Comparison of ENCODE assay signal across 19 cellular contexts in genomic region chr3:179555604-179556003, GRCh38. TPM values are rescaled to one million over a fixed set of nuclear protein-coding genes. Genes with fewer than 3 reads are reported as not detected.
DNase-seq lines count a peak whose midpoint lies in the region; ATAC-seq, FAIRE-seq and TF ChIP-seq lines count a peak whose summit lies in the region.
"Had no signal": no experiment of that assay in that cellular context is flagged by ENCODE, and none has a peak within 500 bp of the region (broad histone marks: within the 10 kb centered on the region; RNA-seq: fewer than 3 reads in every experiment).

No MANE protein-coding gene starts in this region.

- ATAC-seq in activated CD4-positive, alpha-beta T cell treated with anti-CD3 and anti-CD28 coated beads for 36 hours, result no peak
- ATAC-seq in natural killer cell, result no peak
- ATAC-seq: CD8-positive, alpha-beta T cell had no signal

- TF ChIP-seq EP300 in H1 (IDR thresholded peaks at IDR 0.05; ENCODE audit: borderline replicate concordance in 1 of 2, low read depth in 2 of 2, low read length in 2 of 2), result no peak

- CTCF ChIA-PET in activated CD4-positive, alpha-beta T cell treated with anti-CD3 and anti-CD28 coated beads for 36 hours (lab: Charles Lee), result interaction anchor here (0.6 kb wide), 1 partner anchor 389 kb away, joined by 3 read pairs; no protein-coding TSS in a partner anchor
- CTCF ChIA-PET in H1 (lab: Charles Lee; ENCODE audit: partially characterized antibody), result interaction anchor here (0.7 to 3.3 kb wide), 2 partner anchors 13 to 144 kb away, joined by 3 to 12 read pairs; no protein-coding TSS in a partner anchor

- no peak overlapping the region for H4K91ac ChIP-seq in H1 (replicated peaks; ENCODE audit: insufficient read length, low read length)

- whole genome bisulfite sequencing in H1 (ENCODE audit: extremely low coverage in 1 of 2, insufficient coverage in 1 of 2, insufficient read length in 1 of 2, insufficient replicate concordance in 2 of 2, low coverage in 1 of 2, low lambda C conversion rate in 2 of 2, missing lambda C conversion rate in 1 of 2), 2 experiments, result 87% methylated on average over 1 of the region's 1 CpG; no CpG with 5 or more reads in 1 of the 2 experiments

- peaks cover 3% of the 10 kb centered on the region for H3F3A ChIP-seq in neural progenitor cell (ENCODE audit: low read depth)

- H3K4me3 ChIP-seq in H1 (ENCODE audit: extremely low read depth in 1 of 4, insufficient read depth in 2 of 4, low read depth in 3 of 4, low read length in 4 of 4) (no peak overlapping the region), neural progenitor cell (no peak overlapping the region)

- no peaks in the 10 kb centered on the region for H3K36me3 Mint-ChIP-seq in activated CD4-positive, alpha-beta T cell treated with anti-CD3 and anti-CD28 coated beads, Interleukin-2, amount 10 ng/mL, durations not matched to agents 24 days and 14 days (ENCODE audit: low read depth)
- H3K36me3 Mint-ChIP-seq in activated CD4-positive, alpha-beta T cell treated with anti-CD3 and anti-CD28 coated beads for 36 hours (ENCODE audit: low read depth), result no peaks in the 10 kb centered on the region
- H3K36me3 Mint-ChIP-seq in neural progenitor cell, result peaks cover 1% of the 10 kb centered on the region
- H3K36me3 Mint-ChIP-seq in natural killer cell, result no peaks in the 10 kb centered on the region
- H3K36me3 Mint-ChIP-seq: CD14-positive monocyte; CD8-positive, alpha-beta T cell had no signal

- no peak overlapping the region for H2BK5ac ChIP-seq in H1 (ENCODE audit: low read depth, low read length)

- no peak for TF ChIP-seq CTCF in H1 (IDR thresholded peaks at IDR 0.05; ENCODE audit: control extremely low read depth in 1 of 3, insufficient read depth in 1 of 3, low read depth in 1 of 3, low read length in 3 of 3)
- no peak for TF ChIP-seq CTCF in neural progenitor cell (IDR thresholded peaks at IDR 0.05)
- TF ChIP-seq CTCF in natural killer cell (IDR thresholded peaks at IDR 0.05), result no peak

- peaks cover 19% of the 10 kb centered on the region for H3K27me3 Mint-ChIP-seq in activated CD4-positive, alpha-beta T cell treated with anti-CD3 and anti-CD28 coated beads, Interleukin-2, amount 10 ng/mL, durations not matched to agents 24 days and 14 days
- peaks cover under 1% of the 10 kb centered on the region for H3K27me3 Mint-ChIP-seq in activated CD4-positive, alpha-beta T cell treated with anti-CD3 and anti-CD28 coated beads for 36 hours
- peaks cover 1% of the 10 kb centered on the region for H3K27me3 Mint-ChIP-seq in neural progenitor cell (ENCODE audit: insufficient read depth, low read depth)
- peaks cover 4 to 16% of the 10 kb centered on the region in 2 donors for H3K27me3 Mint-ChIP-seq in natural killer cell (ENCODE audit: low read depth in 2 of 2)

- H3K4me3 Mint-ChIP-seq in activated CD4-positive, alpha-beta T cell treated with anti-CD3 and anti-CD28 coated beads, Interleukin-2, amount 10 ng/mL, durations not matched to agents 24 days and 14 days, result no peak overlapping the region
- H3K4me3 Mint-ChIP-seq in activated CD4-positive, alpha-beta T cell treated with anti-CD3 and anti-CD28 coated beads for 36 hours, result no peak overlapping the region
- H3K4me3 Mint-ChIP-seq in neural progenitor cell, result no peak overlapping the region
- no peak overlapping the region for H3K4me3 Mint-ChIP-seq in natural killer cell
- H3K4me3 Mint-ChIP-seq: CD14-positive monocyte; CD8-positive, alpha-beta T cell had no signal

- no peak overlapping the region for H2BK120ac ChIP-seq in H1 (replicated peaks; ENCODE audit: low read depth, low read length)

- H3K4ac ChIP-seq in H1 (replicated peaks; ENCODE audit: insufficient read length, low read depth, low read length), result no peak overlapping the region

- H3K9me3 Mint-ChIP-seq in activated CD4-positive, alpha-beta T cell treated with anti-CD3 and anti-CD28 coated beads, Interleukin-2, amount 10 ng/mL, durations not matched to agents 24 days and 14 days, result no peaks in the 10 kb centered on the region
- no peaks in the 10 kb centered on the region for H3K9me3 Mint-ChIP-seq in activated CD4-positive, alpha-beta T cell treated with anti-CD3 and anti-CD28 coated beads for 36 hours (ENCODE audit: low read depth)
- H3K9me3 Mint-ChIP-seq in neural progenitor cell (peaks cover 2% of the 10 kb centered on the region), natural killer cell (no peaks in the 10 kb centered on the region)
- H3K9me3 Mint-ChIP-seq: CD14-positive monocyte; CD8-positive, alpha-beta T cell had no signal

- H3K79me1 ChIP-seq in H1 (ENCODE audit: low read depth, low read length), result no peaks in the 10 kb centered on the region

- H3K27ac Mint-ChIP-seq in activated CD4-positive, alpha-beta T cell treated with anti-CD3 and anti-CD28 coated beads, Interleukin-2, amount 10 ng/mL, durations not matched to agents 24 days and 14 days, result no peak overlapping the region
- H3K27ac Mint-ChIP-seq in activated CD4-positive, alpha-beta T cell treated with anti-CD3 and anti-CD28 coated beads for 36 hours, result no peak overlapping the region
- no peak overlapping the region for H3K27ac Mint-ChIP-seq in neural progenitor cell
- no peak overlapping the region for H3K27ac Mint-ChIP-seq in natural killer cell
- H3K27ac Mint-ChIP-seq: CD14-positive monocyte; CD8-positive, alpha-beta T cell had no signal

- no peak overlapping the region for H4K5ac ChIP-seq in H1 (ENCODE audit: insufficient read length, low read depth, low read length)

- H2BK15ac ChIP-seq in H1 (ENCODE audit: low read length), result no peak overlapping the region

- TF ChIP-seq POLR2A in H1 (IDR thresholded peaks at IDR 0.05; ENCODE audit: control extremely low read depth in 1 of 2, low read depth in 2 of 2, low read length in 2 of 2), result no peak

- H3K23me2 ChIP-seq in H1 (ENCODE audit: low read depth, low read length), result no peaks in the 10 kb centered on the region

- H4K8ac ChIP-seq in H1 (ENCODE audit: extremely low read depth, insufficient read depth, low read length), result no peak overlapping the region

- peak; percentile 49 for DNase-seq in activated CD4-positive, alpha-beta T cell treated with anti-CD3 and anti-CD28 coated beads, Interleukin-2, amount 10 ng/mL, durations not matched to agents 24 days and 14 days
- DNase-seq in activated CD4-positive, alpha-beta T cell treated with anti-CD3 and anti-CD28 coated beads for 36 hours, result no peak
- DNase-seq in H1 (ENCODE audit: low read depth in 1 of 2, low spot score in 2 of 2) (no peak), neural progenitor cell (ENCODE audit: low spot score) (no peak), cardiac septum (ENCODE audit: low spot score) (no peak), natural killer cell (no peak)
- no peak for DNase-seq in effector CD8-positive, alpha-beta T cell (lab: John Stamatoyannopoulos, UW)
- DNase-seq: CD8-positive, alpha-beta T cell; COR-L47; DMS153; DMS79 treated with DMSO at 0.1 percent for 48 hours; EL; IMR-90 had no signal

- POLR2A ChIA-PET in activated CD4-positive, alpha-beta T cell treated with anti-CD3 and anti-CD28 coated beads for 36 hours (lab: Charles Lee), result no interaction called here
- POLR2A ChIA-PET in H1 (lab: Charles Lee; ENCODE audit: partially characterized antibody), result no interaction called here

- no peak overlapping the region for H3K14ac ChIP-seq in H1 (ENCODE audit: insufficient read length)

- no peak overlapping the region for H2BK20ac ChIP-seq in H1 (ENCODE audit: low read length)

- no peak overlapping the region for H2AK5ac ChIP-seq in H1 (ENCODE audit: low read depth, low read length)

- H3K27ac ChIP-seq in H1 (ENCODE audit: low read depth, low read length), result no peak overlapping the region
- no peak overlapping the region for H3K27ac ChIP-seq in neural progenitor cell
- H3K27ac ChIP-seq: 22Rv1 had no signal

- H3K4me1 ChIP-seq in H1 (replicated peaks in 1 of 4; ENCODE audit: control insufficient read depth in 3 of 4, insufficient read depth in 4 of 4, low read length in 3 of 4) (no peaks in the 10 kb centered on the region), neural progenitor cell (no peaks in the 10 kb centered on the region)

- no peak overlapping the region for H3K56ac ChIP-seq in H1 (replicated peaks; ENCODE audit: insufficient read length, low read depth, low read length)

- FAIRE-seq in H1 (lab: Jason Lieb, UNC), result no peak
- FAIRE-seq: D721Med, G401.6, GM12891, H54 had no signal

- H3K4me2 ChIP-seq in H1 (ENCODE audit: insufficient read depth in 1 of 2, low read depth in 2 of 2, low read length in 2 of 2) (no peak overlapping the region), neural progenitor cell (no peak overlapping the region)

- H3K79me2 ChIP-seq in H1 (ENCODE audit: control insufficient read depth in 1 of 2, insufficient read depth in 2 of 2, low read length in 2 of 2) (no peaks in the 10 kb centered on the region), neural progenitor cell (ENCODE audit: low read depth) (no peaks in the 10 kb centered on the region)

- H2BK12ac ChIP-seq in H1 (ENCODE audit: low read depth, low read length), result no peak overlapping the region

- H3K18ac ChIP-seq in H1 (ENCODE audit: extremely low read depth, low read length), result no peak overlapping the region

- H4K20me1 ChIP-seq in H1 (replicated peaks in 1 of 2; ENCODE audit: control insufficient read depth in 1 of 2, insufficient read depth in 2 of 2, low read length in 2 of 2) (no peaks in the 10 kb centered on the region), neural progenitor cell (ENCODE audit: low read depth) (no peaks in the 10 kb centered on the region)

- H3K23ac ChIP-seq in H1 (ENCODE audit: insufficient read length), result no peak overlapping the region

- H3K4me1 Mint-ChIP-seq in activated CD4-positive, alpha-beta T cell treated with anti-CD3 and anti-CD28 coated beads, Interleukin-2, amount 10 ng/mL, durations not matched to agents 24 days and 14 days, result no peaks in the 10 kb centered on the region
- H3K4me1 Mint-ChIP-seq in activated CD4-positive, alpha-beta T cell treated with anti-CD3 and anti-CD28 coated beads for 36 hours, result no peaks in the 10 kb centered on the region
- no peaks in the 10 kb centered on the region for H3K4me1 Mint-ChIP-seq in neural progenitor cell
- no peaks in the 10 kb centered on the region for H3K4me1 Mint-ChIP-seq in natural killer cell

- H3K9me3 ChIP-seq in H1 (ENCODE audit: insufficient read depth in 2 of 2, low read depth in 1 of 2, low read length in 1 of 2), result no peaks in the 10 kb centered on the region
- H3K9me3 ChIP-seq in neural progenitor cell (ENCODE audit: low read depth), result no peaks in the 10 kb centered on the region

- H2AFZ ChIP-seq in H1 (ENCODE audit: low read length) (peak overlapping the region; percentile 91; the same call in 1 of the 2 replicates), neural progenitor cell (replicated peaks) (peak overlapping the region; percentile 85)

- TF ChIP-seq RAD21 in H1 (IDR thresholded peaks at IDR 0.05 in 1 of 2, conservative IDR thresholded peaks at IDR 0.05 in 1 of 2; ENCODE audit: low read depth in 2 of 2, low read length in 2 of 2), result no peak

- H3K9ac ChIP-seq in H1 (replicated peaks in 1 of 4; ENCODE audit: extremely low read depth in 1 of 4, low read depth in 3 of 4, low read length in 3 of 4) (no peak overlapping the region), neural progenitor cell (no peak overlapping the region)

- H3K36me3 ChIP-seq in H1 (ENCODE audit: control insufficient read depth in 2 of 4, insufficient read depth in 4 of 4, low read length in 3 of 4) (no peaks in the 10 kb centered on the region), neural progenitor cell (no peaks in the 10 kb centered on the region)

- no peaks in the 10 kb centered on the region for H3K27me3 ChIP-seq in H1 (replicated peaks in 1 of 4; ENCODE audit: control insufficient read depth in 3 of 4, extremely low read depth in 1 of 4, insufficient read depth in 3 of 4, low read length in 3 of 4)
- H3K27me3 ChIP-seq in neural progenitor cell, result no peaks in the 10 kb centered on the region

- intact Hi-C loops in activated CD4-positive, alpha-beta T cell treated with anti-CD3 and anti-CD28 coated beads, Interleukin-2, amount 10 ng/mL, durations not matched to agents 24 days and 14 days (cut with micrococcal nuclease), result no loop called here
- intact Hi-C loops in activated CD4-positive, alpha-beta T cell treated with anti-CD3 and anti-CD28 coated beads for 36 hours (cut with DNase I, micrococcal nuclease), result no loop called here
- intact Hi-C loops in cardiac septum (cut with DNase I) (loop anchor here (10.0 kb wide), 1 partner anchor 101 kb away; the partner anchor contains the start of gene GNB4), natural killer cell (cut with micrococcal nuclease) (no loop called here)

RNA-seq across cellular contexts. Expression of gene ACTL6A, which starts 7.1 kb away (rescaled TPM):
- total RNA-seq in activated CD4-positive, alpha-beta T cell treated with anti-CD3 and anti-CD28 coated beads, Interleukin-2, amount 10 ng/mL, durations not matched to agents 24 days and 14 days, result 127 and 131 TPM in 2 replicates
- 100 to 1,000 TPM in 1 of 2 experiments, 10 to 100 TPM in 1; 85.3 to 113 TPM for total RNA-seq in activated CD4-positive, alpha-beta T cell treated with anti-CD3 and anti-CD28 coated beads for 36 hours
- 76.9 and 83.3 TPM in 2 replicates for total RNA-seq in H1 (2021; fragmentation: NEBNext Ultra II Directional; extraction: Animal tissue kit (Norgen Biotek cat#: 25700))
- polyA plus RNA-seq in H1 (2011; rRNA removed), result 99.5 and 141 TPM in 2 replicates
- polyA plus RNA-seq in H1 (2011; cell fraction: cytosol; rRNA removed), result 151 TPM
- 28.3 TPM for polyA plus RNA-seq in H1 (2011; cell fraction: nucleus; rRNA removed)
- 77.3 to 85.3 TPM (median 83.5 TPM) in 4 replicates for polyA plus RNA-seq in H1 (2012, experiment 1 of 2)
- polyA plus RNA-seq in H1 (2012, experiment 2 of 2), result 9.7 TPM
- polyA plus RNA-seq in H1 (2013, experiment 1 of 2), result 52.9 TPM
- 50.2 TPM for polyA plus RNA-seq in H1 (2013, experiment 2 of 2)
- polyA minus RNA-seq in H1 (2011; rRNA and poly(A)+ RNA removed), result 48.6 and 71.2 TPM in 2 replicates
- 47.9 TPM for polyA minus RNA-seq in H1 (2011; cell fraction: cytosol; rRNA and poly(A)+ RNA removed)
- polyA minus RNA-seq in H1 (2011; cell fraction: nucleus; rRNA and poly(A)+ RNA removed), result 49.3 TPM
- total RNA-seq in neural progenitor cell (ENCODE audit: low replicate concordance) (139 and 155 TPM in 2 replicates), cardiac septum (14.4 TPM), natural killer cell (10 to 100 TPM; 23.1 to 29.9 (median 24.1) TPM)

RNA-seq across cellular contexts. Expression of gene MRPL47, which starts 48.8 kb away (rescaled TPM):
- total RNA-seq in activated CD4-positive, alpha-beta T cell treated with anti-CD3 and anti-CD28 coated beads, Interleukin-2, amount 10 ng/mL, durations not matched to agents 24 days and 14 days, result 66.6 and 68.2 TPM in 2 replicates
- total RNA-seq in activated CD4-positive, alpha-beta T cell treated with anti-CD3 and anti-CD28 coated beads for 36 hours, result 10 to 100 TPM; 49.8 to 56.4 TPM
- total RNA-seq in H1 (2021; fragmentation: NEBNext Ultra II Directional; extraction: Animal tissue kit (Norgen Biotek cat#: 25700)), result 76.6 and 81.4 TPM in 2 replicates
- 12.2 and 26.1 TPM in 2 replicates for polyA plus RNA-seq in H1 (2011; rRNA removed)
- polyA plus RNA-seq in H1 (2011; cell fraction: cytosol; rRNA removed), result 43.0 TPM
- polyA plus RNA-seq in H1 (2011; cell fraction: nucleus; rRNA removed), result 8.4 TPM
- polyA plus RNA-seq in H1 (2012, experiment 1 of 2), result 48.2 to 95.1 TPM (median 61.8 TPM) in 4 replicates
- polyA plus RNA-seq in H1 (2012, experiment 2 of 2), result 17.6 TPM
- 111 TPM for polyA plus RNA-seq in H1 (2013, experiment 1 of 2)
- 114 TPM for polyA plus RNA-seq in H1 (2013, experiment 2 of 2)
- polyA minus RNA-seq in H1 (2011; rRNA and poly(A)+ RNA removed), result 10.4 and 13.5 TPM in 2 replicates
- 10.6 TPM for polyA minus RNA-seq in H1 (2011; cell fraction: cytosol; rRNA and poly(A)+ RNA removed)
- 16.0 TPM for polyA minus RNA-seq in H1 (2011; cell fraction: nucleus; rRNA and poly(A)+ RNA removed)
- total RNA-seq in neural progenitor cell (ENCODE audit: low replicate concordance), result 46.8 and 64.5 TPM in 2 replicates
- total RNA-seq in cardiac septum, result 47.5 TPM
- total RNA-seq in natural killer cell, result 10 to 100 TPM; 23.2 to 30.8 (median 25.5) TPM

RNA-seq across cellular contexts. Expression of gene NDUFB5, which starts 49.0 kb away (rescaled TPM):
- total RNA-seq in activated CD4-positive, alpha-beta T cell treated with anti-CD3 and anti-CD28 coated beads, Interleukin-2, amount 10 ng/mL, durations not matched to agents 24 days and 14 days, result 91.8 and 98.6 TPM in 2 replicates
- total RNA-seq in activated CD4-positive, alpha-beta T cell treated with anti-CD3 and anti-CD28 coated beads for 36 hours, result 100 to 1,000 TPM; 105 to 110 TPM
- 74.1 and 85.8 TPM in 2 replicates for total RNA-seq in H1 (2021; fragmentation: NEBNext Ultra II Directional; extraction: Animal tissue kit (Norgen Biotek cat#: 25700))
- polyA plus RNA-seq in H1 (2011; rRNA removed), result 16.4 and 46.1 TPM in 2 replicates
- 36.7 TPM for polyA plus RNA-seq in H1 (2011; cell fraction: cytosol; rRNA removed)
- polyA plus RNA-seq in H1 (2011; cell fraction: nucleus; rRNA removed), result 6.3 TPM
- 28.0 to 59.9 TPM (median 44.3 TPM) in 4 replicates for polyA plus RNA-seq in H1 (2012, experiment 1 of 2)
- 21.5 TPM for polyA plus RNA-seq in H1 (2012, experiment 2 of 2)
- polyA plus RNA-seq in H1 (2013, experiment 1 of 2), result 84.1 TPM
- polyA plus RNA-seq in H1 (2013, experiment 2 of 2), result 84.7 TPM
- 5.3 and 5.4 TPM in 2 replicates for polyA minus RNA-seq in H1 (2011; rRNA and poly(A)+ RNA removed)
- polyA minus RNA-seq in H1 (2011; cell fraction: cytosol; rRNA and poly(A)+ RNA removed), result 14.7 TPM
- polyA minus RNA-seq in H1 (2011; cell fraction: nucleus; rRNA and poly(A)+ RNA removed), result 7.5 TPM
- total RNA-seq in neural progenitor cell (ENCODE audit: low replicate concordance) (104 and 193 TPM in 2 replicates), cardiac septum (258 TPM), natural killer cell (10 to 100 TPM; 19.0 to 25.4 (median 23.9) TPM)
